In the genomic region with DNA sequence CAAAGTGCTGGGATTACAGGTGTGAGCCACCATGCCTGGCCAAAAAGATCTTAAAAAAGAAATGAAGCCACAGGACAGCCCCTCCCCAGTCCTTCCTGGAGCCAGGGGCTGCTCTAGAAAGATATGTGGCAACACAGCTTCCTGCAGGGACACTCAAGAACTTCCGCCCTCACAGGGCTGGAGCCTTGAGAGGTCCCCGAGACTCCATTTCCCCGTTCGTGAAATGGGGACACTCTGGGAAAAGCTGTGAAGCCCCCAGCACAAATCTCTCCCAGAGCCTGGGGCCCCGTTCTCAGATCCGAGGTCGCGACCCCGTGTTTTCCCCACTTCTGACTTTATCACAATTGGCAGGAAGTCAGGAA, we compare ENCODE assay signal across 8 cellular contexts. TPM values are rescaled to one million over a fixed set of nuclear protein-coding genes. Genes with fewer than 3 reads are reported as not detected.
A peak's percentile ranks its signal among the peaks of the same experiment; 100 is the strongest.
DNase-seq lines count a peak whose midpoint lies in the region; ATAC-seq and TF ChIP-seq lines count a peak whose summit lies in the region.

No MANE protein-coding gene starts in this region.

- H3K27me3 Mint-ChIP-seq in GM23338 (ENCODE audit: insufficient read depth, low read depth, poor library complexity) = peaks cover 24% of the 10 kb centered on the region
- no peaks in the 10 kb centered on the region for H3K27me3 Mint-ChIP-seq in T-helper 17 cell

- 0 out of 2 replicates have a peak overlapping the region, but pooled peaks have one; percentile 27 for H3K4me2 ChIP-seq in GM23338

- in situ Hi-C loops in gastrocnemius medialis (cut with MboI; ENCODE audit: low sequenced_read_pairs in 4 of 4) = no loop called here

- WGBS in gastroesophageal sphincter (ENCODE audit: low coverage in 1 of 2), 2 donors = 30% methylated on average over 2 of the region's 9 CpGs; no CpG with 5 or more reads in 1 of the 2 donors

- H2AFZ ChIP-seq in GM23338 = peak overlapping the region; percentile 70

- no peaks in the 10 kb centered on the region for H3K9me3 Mint-ChIP-seq in GM23338

- peaks cover 11% of the 10 kb centered on the region for H3K4me1 ChIP-seq in GM23338 (ENCODE audit: insufficient read depth)
- peaks cover 0 to 70% (median 51%) of the 10 kb centered on the region in 3 donors for H3K4me1 ChIP-seq in gastroesophageal sphincter
- peaks cover 39 to 47% of the 10 kb centered on the region in 2 donors for H3K4me1 ChIP-seq in gastrocnemius medialis

- H3K4me3 Mint-ChIP-seq in GM23338 = no peak overlapping the region; the same call in 2 of the 3 replicates
- H3K4me3 Mint-ChIP-seq in T-helper 17 cell = peak overlapping the region; percentile 12

- intact Hi-C loops in gastrocnemius medialis (cut with DNase I; ENCODE audit: low total_unique reads) = loop anchor here (5.0 to 10.0 kb wide), 3 partner anchors 56 to 963 kb away; a partner anchor contains a TSS

- H3K36me3 ChIP-seq in GM23338 (ENCODE audit: insufficient read depth) (no peaks in the 10 kb centered on the region), gastroesophageal sphincter (peaks cover 0 to 10% of the 10 kb centered on the region in 2 donors), gastrocnemius medialis (peaks cover 0 to under 1% of the 10 kb centered on the region in 2 donors)

- H3K27ac ChIP-seq in GM23338 (ENCODE audit: low read depth) (peak overlapping the region; percentile 89), gastroesophageal sphincter (peak overlapping the region; percentile 55 to 98 (median 98)), gastrocnemius medialis (peak overlapping the region; percentile 95 to 100 (median 98))

- no peak overlapping the region for H3K4me3 ChIP-seq in GM23338
- peak overlapping the region in 1 of 2 donors; percentile 6 for H3K4me3 ChIP-seq in gastroesophageal sphincter
- peak overlapping the region in 3 of 4 donors; percentile 3 to 30 (median 27) for H3K4me3 ChIP-seq in gastrocnemius medialis

- no peaks in the 10 kb centered on the region for H3K79me2 ChIP-seq in GM23338 (replicated peaks; ENCODE audit: insufficient read depth)

- H3F3A ChIP-seq in GM23338 (replicated peaks; ENCODE audit: low read depth) = peaks cover 21% of the 10 kb centered on the region

- H3K9me2 ChIP-seq in GM23338 (ENCODE audit: insufficient read depth) = no peaks in the 10 kb centered on the region

- ATAC-seq in GM23338 = no peak
- ATAC-seq in T-helper 17 cell = no peak
- ATAC-seq in gastroesophageal sphincter = peak; percentile 16
- no peak for ATAC-seq in gastrocnemius medialis
- no peak for ATAC-seq in HG02678 (IDR thresholded peaks at IDR 0.05; ENCODE audit: unreplicated experiment)

- no peaks in the 10 kb centered on the region for H4K20me1 ChIP-seq in GM23338 (replicated peaks; ENCODE audit: insufficient read depth)

- no peaks in the 10 kb centered on the region for H3K9me3 ChIP-seq in T-helper 17 cell (ENCODE audit: control insufficient read depth, low read length, poor library complexity, severe bottlenecking)
- no peaks in the 10 kb centered on the region for H3K9me3 ChIP-seq in gastroesophageal sphincter
- no peaks in the 10 kb centered on the region for H3K9me3 ChIP-seq in gastrocnemius medialis

- H3K27me3 ChIP-seq in GM23338 (ENCODE audit: insufficient read depth) = no peaks in the 10 kb centered on the region
- no peaks in the 10 kb centered on the region for H3K27me3 ChIP-seq in gastroesophageal sphincter
- H3K27me3 ChIP-seq in gastrocnemius medialis = no peaks in the 10 kb centered on the region

- H3K36me3 Mint-ChIP-seq in GM23338 (ENCODE audit: low read depth) = peaks cover 8% of the 10 kb centered on the region
- no peaks in the 10 kb centered on the region for H3K36me3 Mint-ChIP-seq in T-helper 17 cell (ENCODE audit: low read depth)

- H3K4me1 Mint-ChIP-seq in GM23338 = peaks cover 20% of the 10 kb centered on the region; the same call in 2 of the 3 replicates
- H3K4me1 Mint-ChIP-seq in T-helper 17 cell = peaks cover 21% of the 10 kb centered on the region

- TF ChIP-seq EP300 in gastroesophageal sphincter (IDR thresholded peaks at IDR 0.05) = no peak

- peak; percentile 26 for DNase-seq in GM23338 (ENCODE audit: low spot score)
- no peak for DNase-seq in T-helper 17 cell
- DNase-seq in gastrocnemius medialis = peak in 1 of 2 donors; percentile 72
- DNase-seq in HuH-7.5 (ENCODE audit: low spot score) = no peak
- no peak for DNase-seq in NCI-H82 (lab: John Stamatoyannopoulos, UW)
- DNase-seq in activated T-cell treated with anti-CD3 and anti-CD28 coated beads for 4 hours = no peak

- H3K27ac Mint-ChIP-seq in GM23338 (peak overlapping the region; percentile 89), T-helper 17 cell (peak overlapping the region; percentile 81)

- no peak for TF ChIP-seq POLR2A in gastroesophageal sphincter (IDR thresholded peaks at IDR 0.05)
- no peak for TF ChIP-seq POLR2A in gastrocnemius medialis (IDR thresholded peaks at IDR 0.05)

- TF ChIP-seq CTCF in GM23338 (conservative IDR thresholded peaks at IDR 0.05; ENCODE audit: low read depth in 2 of 2) (no peak), gastroesophageal sphincter (IDR thresholded peaks at IDR 0.05) (no peak), gastrocnemius medialis (IDR thresholded peaks at IDR 0.05 in 4 of 5, conservative IDR thresholded peaks at IDR 0.05 in 1 of 5) (no peak)

TF ChIP-seq in GM23338, 12 proteins besides CTCF, POLR2A, EP300 and RAD21 (continues in another document):
- TF ChIP-seq EZH2 (IDR thresholded peaks at IDR 0.05; ENCODE audit: low read depth, unreplicated experiment) = no peak

RNA-seq across cellular contexts. Expression of a gene that starts 2.5 kb away (rescaled TPM):
- 284 and 351 TPM in 2 replicates for total RNA-seq in GM23338 (2014; rRNA removed; shearing (Covaris generic))
- polyA plus RNA-seq in GM23338 (2016; fragmentation: Nextera tagmentation; extraction: Ambion mirVana) = 543 and 573 TPM in 2 replicates
- 100 to 1,000 TPM; 184 to 187 TPM for total RNA-seq in T-helper 17 cell
- total RNA-seq in gastroesophageal sphincter = 100 to 1,000 TPM; 311 to 452 (median 349) TPM
- total RNA-seq in gastrocnemius medialis = 100 to 1,000 TPM; 616 to 907 (median 819) TPM

RNA-seq across cellular contexts. Expression of a gene that starts 6.1 kb away (rescaled TPM):
- total RNA-seq in GM23338 (2014; rRNA removed; shearing (Covaris generic)) = 257 and 303 TPM in 2 replicates
- polyA plus RNA-seq in GM23338 (2016; fragmentation: Nextera tagmentation; extraction: Ambion mirVana) = 254 and 286 TPM in 2 replicates
- total RNA-seq in T-helper 17 cell (10 to 100 TPM; 63.8 to 81.4 TPM), gastroesophageal sphincter (100 to 1,000 TPM; 117 to 228 (median 150) TPM), gastrocnemius medialis (100 to 1,000 TPM; 118 to 263 (median 228) TPM)

RNA-seq across cellular contexts. Expression of a gene that starts 34.4 kb away (rescaled TPM):
- total RNA-seq in GM23338 (2014; rRNA removed; shearing (Covaris generic)) = 56.0 and 71.8 TPM in 2 replicates
- polyA plus RNA-seq in GM23338 (2016; fragmentation: Nextera tagmentation; extraction: Ambion mirVana) = 24.7 and 28.3 TPM in 2 replicates
- total RNA-seq in T-helper 17 cell = 100 to 1,000 TPM; 603 to 646 TPM
- 10 to 100 TPM in 3 of 4 donors, 1 to 10 TPM in 1; 9.5 to 29.8 (median 14.6) TPM for total RNA-seq in gastroesophageal sphincter
- 1 to 10 TPM in 3 of 4 donors, under 1 TPM in 1; 0.83 to 7.6 (median 3.4) TPM for total RNA-seq in gastrocnemius medialis
